ENCODE assay signal across 7 cellular contexts in genomic region chr6:88780714-88781389, GRCh38.
DNase-seq lines count a peak whose midpoint lies in the region; ATAC-seq and TF ChIP-seq lines count a peak whose summit lies in the region.

No MANE protein-coding gene starts in this region.

- peaks cover 29% of the 10 kb centered on the region for H3K36me3 Mint-ChIP-seq in endodermal cell (ENCODE audit: low read depth)

- 36 to 51% methylated on average over 4 to 5 of the region's 5 CpGs for WGBS in endodermal cell (ENCODE audit: insufficient coverage in 1 of 2, insufficient read length in 1 of 2), 2 experiments

- ATAC-seq in HG03520 (IDR thresholded peaks at IDR 0.05; ENCODE audit: unreplicated experiment) = peak; percentile 48
- ATAC-seq in stimulated activated naive CD8-positive, alpha-beta T cell treated with anti-CD3 and anti-CD28 coated beads, Interleukin-15, amount 100 ng/mL, for 72 hours = peak; percentile 80

- peaks cover 22% of the 10 kb centered on the region for H3K9me3 Mint-ChIP-seq in endodermal cell
- no peaks in the 10 kb centered on the region for H3K9me3 Mint-ChIP-seq in stimulated activated naive CD8-positive, alpha-beta T cell treated with anti-CD3 and anti-CD28 coated beads, Interleukin-15, amount 100 ng/mL, for 72 hours

- no peaks in the 10 kb centered on the region for H3K27me3 ChIP-seq in endodermal cell (ENCODE audit: control insufficient read depth, insufficient read depth, low read length, poor library complexity, severe bottlenecking)

- no peaks in the 10 kb centered on the region for H3K27me3 Mint-ChIP-seq in endodermal cell (ENCODE audit: insufficient read depth)
- H3K27me3 Mint-ChIP-seq in stimulated activated naive CD8-positive, alpha-beta T cell treated with anti-CD3 and anti-CD28 coated beads, Interleukin-15, amount 100 ng/mL, for 72 hours = no peaks in the 10 kb centered on the region

- TF ChIP-seq CTCF in GM12872 (IDR thresholded peaks at IDR 0.05; ENCODE audit: insufficient read depth, low read depth, low read length) (peak; percentile 85), endodermal cell (conservative IDR thresholded peaks at IDR 0.05) (peak; percentile 94)

- H3K9me3 ChIP-seq in endodermal cell (ENCODE audit: control insufficient read depth, low read length) = peaks cover 21% of the 10 kb centered on the region

- H3K4me3 ChIP-seq in endodermal cell (ENCODE audit: low read length) = no peak overlapping the region

- H3K4me3 Mint-ChIP-seq in endodermal cell = no peak overlapping the region
- H3K4me3 Mint-ChIP-seq in stimulated activated naive CD8-positive, alpha-beta T cell treated with anti-CD3 and anti-CD28 coated beads, Interleukin-15, amount 100 ng/mL, for 72 hours = no peak overlapping the region

- H3K9ac ChIP-seq in endodermal cell (ENCODE audit: extremely low read depth, low read length, poor library complexity, severe bottlenecking) = no peak overlapping the region

- peaks cover 5% of the 10 kb centered on the region for H3K4me1 Mint-ChIP-seq in endodermal cell
- H3K4me1 Mint-ChIP-seq in stimulated activated naive CD8-positive, alpha-beta T cell treated with anti-CD3 and anti-CD28 coated beads, Interleukin-15, amount 100 ng/mL, for 72 hours = peaks cover 12% of the 10 kb centered on the region

- peaks cover 10% of the 10 kb centered on the region for H3K36me3 ChIP-seq in endodermal cell (ENCODE audit: control insufficient read depth, insufficient read depth, low read length)

- no peak overlapping the region for H3K27ac Mint-ChIP-seq in endodermal cell
- H3K27ac Mint-ChIP-seq in stimulated activated naive CD8-positive, alpha-beta T cell treated with anti-CD3 and anti-CD28 coated beads, Interleukin-15, amount 100 ng/mL, for 72 hours = no peak overlapping the region

- no peak overlapping the region for H3K27ac ChIP-seq in endodermal cell (ENCODE audit: low read depth, low read length)

- H3K4me1 ChIP-seq in endodermal cell (ENCODE audit: control insufficient read depth, insufficient read depth, low read length) = no peaks in the 10 kb centered on the region

- DNase-seq in NCI-H748 treated with DMSO at 0.1 percent for 48 hours (lab: John Stamatoyannopoulos, UW) (peak; percentile 66), endodermal cell (peak; percentile 83), myocyte (ENCODE audit: low read depth) (peak; percentile 81)
- DNase-seq in activated CD4-positive, alpha-beta T cell treated with anti-CD3 and anti-CD28 coated beads, Interleukin-2, amount 50 U/mL, for 4 hours = peak; percentile 19 to 25
- DNase-seq in stimulated activated naive CD8-positive, alpha-beta T cell treated with anti-CD3 and anti-CD28 coated beads, Interleukin-15, amount 100 ng/mL, for 72 hours = peak; percentile 50 to 59

Comparison
In these comparisons a context has a peak if more than half of its experiments do, and no peak if none do; other contexts are left out.
1. DNase-seq: peak in every context shown above with its lines; median percentile 83 in endodermal cell; 81 in myocyte; 66 in NCI-H748 treated with DMSO at 0.1 percent for 48 hours; 54 in stimulated activated naive CD8-positive, alpha-beta T cell treated with anti-CD3 and anti-CD28 coated beads, Interleukin-15, amount 100 ng/mL, for 72 hours; 22 in activated CD4-positive, alpha-beta T cell treated with anti-CD3 and anti-CD28 coated beads, Interleukin-2, amount 50 U/mL, for 4 hours.